In the genomic region with DNA sequence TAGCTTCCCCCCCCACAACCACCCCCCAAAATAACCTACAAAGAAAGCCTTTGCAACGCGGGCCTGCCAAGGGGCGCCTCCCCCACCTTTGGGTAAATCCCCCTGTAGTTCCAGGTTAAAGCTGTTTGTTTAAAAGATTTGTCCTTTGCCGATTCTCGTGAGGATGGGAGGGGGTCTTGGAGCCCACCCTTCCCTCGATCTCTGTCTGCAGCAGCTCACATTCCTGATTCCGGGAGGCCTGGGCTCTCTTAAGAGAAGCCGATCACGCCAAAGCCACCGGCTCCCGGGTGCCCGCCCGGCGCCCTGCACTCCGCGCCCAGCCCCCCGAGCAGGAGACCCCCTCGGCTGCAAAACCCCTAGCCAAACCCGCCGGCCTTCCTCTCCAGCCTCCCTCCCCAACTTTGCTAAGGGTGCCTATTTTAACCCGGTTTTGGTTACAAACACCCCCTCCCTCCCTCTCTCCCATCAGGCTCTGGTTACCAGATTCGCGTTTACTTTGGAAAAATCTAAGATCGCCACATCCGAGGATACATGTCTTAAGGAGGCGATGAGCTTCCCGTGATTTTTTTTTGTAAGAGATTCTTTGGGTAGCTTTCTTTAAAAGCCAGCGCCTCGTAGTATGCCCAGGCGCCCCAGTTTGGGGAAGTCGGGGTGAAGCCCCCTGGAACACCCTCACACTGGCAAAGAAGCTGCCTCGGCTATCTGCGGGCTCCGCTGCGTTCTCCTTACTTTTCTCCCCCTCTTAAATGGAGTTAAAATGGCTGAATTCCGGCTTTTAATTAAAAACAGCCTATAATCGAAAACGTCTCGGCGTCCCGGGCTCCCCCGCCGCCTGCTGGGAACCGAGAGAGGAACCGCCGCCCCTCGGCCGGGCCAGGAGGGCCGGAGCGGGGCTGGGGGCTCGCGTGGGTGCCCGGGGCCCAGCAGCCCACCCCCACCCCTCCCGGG, we compare ENCODE assay signal across 1 cellular context.
TF ChIP-seq lines count a peak whose summit lies in the region.

No MANE protein-coding gene starts in this region.

TF ChIP-seq in IMR-90, 13 proteins besides CTCF, POLR2A, EP300 and RAD21:
- TF ChIP-seq, protein P1, sequence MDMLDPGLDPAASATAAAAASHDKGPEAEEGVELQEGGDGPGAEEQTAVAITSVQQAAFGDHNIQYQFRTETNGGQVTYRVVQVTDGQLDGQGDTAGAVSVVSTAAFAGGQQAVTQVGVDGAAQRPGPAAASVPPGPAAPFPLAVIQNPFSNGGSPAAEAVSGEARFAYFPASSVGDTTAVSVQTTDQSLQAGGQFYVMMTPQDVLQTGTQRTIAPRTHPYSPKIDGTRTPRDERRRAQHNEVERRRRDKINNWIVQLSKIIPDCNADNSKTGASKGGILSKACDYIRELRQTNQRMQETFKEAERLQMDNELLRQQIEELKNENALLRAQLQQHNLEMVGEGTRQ (IDR thresholded peaks at IDR 0.05; ENCODE audit: low read depth, low read length): no peak
- no peak for TF ChIP-seq FOS (IDR thresholded peaks at IDR 0.05; ENCODE audit: low read depth, low read length)
- no peak for TF ChIP-seq MAZ (IDR thresholded peaks at IDR 0.05; ENCODE audit: borderline replicate concordance, low read depth, low read length)
- TF ChIP-seq MAFK (IDR thresholded peaks at IDR 0.05; ENCODE audit: low read depth, low read length): no peak
- no peak for TF ChIP-seq SMC3 (IDR thresholded peaks at IDR 0.05; ENCODE audit: low read depth, low read length)
- TF ChIP-seq CEBPB (IDR thresholded peaks at IDR 0.05; ENCODE audit: low read depth, low read length): no peak
- TF ChIP-seq, protein P2, sequence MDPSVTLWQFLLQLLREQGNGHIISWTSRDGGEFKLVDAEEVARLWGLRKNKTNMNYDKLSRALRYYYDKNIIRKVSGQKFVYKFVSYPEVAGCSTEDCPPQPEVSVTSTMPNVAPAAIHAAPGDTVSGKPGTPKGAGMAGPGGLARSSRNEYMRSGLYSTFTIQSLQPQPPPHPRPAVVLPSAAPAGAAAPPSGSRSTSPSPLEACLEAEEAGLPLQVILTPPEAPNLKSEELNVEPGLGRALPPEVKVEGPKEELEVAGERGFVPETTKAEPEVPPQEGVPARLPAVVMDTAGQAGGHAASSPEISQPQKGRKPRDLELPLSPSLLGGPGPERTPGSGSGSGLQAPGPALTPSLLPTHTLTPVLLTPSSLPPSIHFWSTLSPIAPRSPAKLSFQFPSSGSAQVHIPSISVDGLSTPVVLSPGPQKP (IDR thresholded peaks at IDR 0.05; ENCODE audit: borderline replicate concordance, low read depth, low read length): no peak
